Comparison of ENCODE assay signal across 1 cellular context in genomic region chr7:111931016-111931517, GRCh38.
TF ChIP-seq lines count a peak whose summit lies in the region.

No MANE protein-coding gene starts in this region.

TF ChIP-seq in HepG2, 621 proteins besides CTCF, POLR2A, EP300 and RAD21 (continued from another document and continues in another):
- TF ChIP-seq PRDM15 (CRISPR knock-in tag; IDR thresholded peaks at IDR 0.05) (peak; percentile 97), ZNF598 (CRISPR knock-in tag; IDR thresholded peaks at IDR 0.05; ENCODE audit: borderline replicate concordance) (0 out of 2 replicates have a peak, but pooled peaks have one; percentile 40), ZNF501 (CRISPR knock-in tag; IDR thresholded peaks at IDR 0.05) (no peak), ZNF724P (CRISPR knock-in tag; IDR thresholded peaks at IDR 0.05; ENCODE audit: borderline replicate concordance) (no peak), MXI1 (IDR thresholded peaks at IDR 0.05; ENCODE audit: borderline replicate concordance, low read depth, low read length) (peak; percentile 7; the same call in 1 of the 3 replicates), KLF15 (CRISPR knock-in tag; IDR thresholded peaks at IDR 0.05; ENCODE audit: borderline replicate concordance) (no peak), SRSF9 (IDR thresholded peaks at IDR 0.05; ENCODE audit: borderline replicate concordance, insufficient read depth, low read depth, low read length, poor library complexity, severe bottlenecking) (no peak), ZNF331 (CRISPR knock-in tag; IDR thresholded peaks at IDR 0.05) (no peak; the same call in 1 of the 2 replicates), ADNP (CRISPR knock-in tag; IDR thresholded peaks at IDR 0.05) (no peak), ZBTB10 (CRISPR knock-in tag; IDR thresholded peaks at IDR 0.05; ENCODE audit: borderline replicate concordance) (no peak), NCOR1 (IDR thresholded peaks at IDR 0.05; ENCODE audit: borderline replicate concordance, low read length) (peak; percentile 29; the same call in 1 of the 2 replicates), ZNF205 (CRISPR knock-in tag; IDR thresholded peaks at IDR 0.05) (no peak), NPAS2 (CRISPR knock-in tag; IDR thresholded peaks at IDR 0.05; ENCODE audit: borderline replicate concordance) (no peak), ZNF556 (CRISPR knock-in tag; IDR thresholded peaks at IDR 0.05; ENCODE audit: borderline replicate concordance) (no peak), TP53 (CRISPR knock-in tag; conservative IDR thresholded peaks at IDR 0.05) (no peak), GFI1 (CRISPR knock-in tag; IDR thresholded peaks at IDR 0.05; ENCODE audit: borderline replicate concordance) (peak; percentile 46; the same call in 1 of the 2 replicates), NAIF1 (CRISPR knock-in tag; IDR thresholded peaks at IDR 0.05; ENCODE audit: borderline replicate concordance) (0 out of 2 replicates have a peak, but pooled peaks have one; percentile 51), KMT2B (CRISPR knock-in tag; IDR thresholded peaks at IDR 0.05) (no peak), CREB3 (CRISPR knock-in tag; IDR thresholded peaks at IDR 0.05) (no peak), ZHX1 (CRISPR knock-in tag; IDR thresholded peaks at IDR 0.05; ENCODE audit: low read depth) (no peak), FOXK1 (CRISPR knock-in tag; IDR thresholded peaks at IDR 0.05; ENCODE audit: borderline replicate concordance, low read depth) (no peak), ZNF557 (CRISPR knock-in tag; IDR thresholded peaks at IDR 0.05) (no peak), SETDB1 (CRISPR knock-in tag; IDR thresholded peaks at IDR 0.05; ENCODE audit: borderline replicate concordance) (no peak), CBX2 (IDR thresholded peaks at IDR 0.05; ENCODE audit: low read depth, low read length) (no peak), CBX2 (CRISPR knock-in tag; IDR thresholded peaks at IDR 0.05; ENCODE audit: low read depth) (no peak), ZNF282 (IDR thresholded peaks at IDR 0.05; ENCODE audit: partially characterized antibody) (no peak), ATRX (CRISPR knock-in tag; IDR thresholded peaks at IDR 0.05; ENCODE audit: borderline replicate concordance) (no peak), ZNF563 (CRISPR knock-in tag; IDR thresholded peaks at IDR 0.05) (no peak), HOXD1 (CRISPR knock-in tag; IDR thresholded peaks at IDR 0.05) (no peak), RARA (CRISPR knock-in tag; IDR thresholded peaks at IDR 0.05) (peak; percentile 73), NCOA1 (CRISPR knock-in tag; IDR thresholded peaks at IDR 0.05) (no peak), NFE2L2 (IDR thresholded peaks at IDR 0.05; ENCODE audit: low read length) (peak; percentile 56; the same call in 1 of the 2 replicates), GTF3A (CRISPR knock-in tag; conservative IDR thresholded peaks at IDR 0.05) (no peak), PATZ1 (CRISPR knock-in tag; IDR thresholded peaks at IDR 0.05) (no peak), IKZF5 (CRISPR knock-in tag; IDR thresholded peaks at IDR 0.05) (peak; percentile 48; the same call in 1 of the 2 replicates), JUND (CRISPR knock-in tag; IDR thresholded peaks at IDR 0.05) (peak; percentile 70), ZNF792 (CRISPR knock-in tag; IDR thresholded peaks at IDR 0.05) (no peak), PREB (CRISPR knock-in tag; IDR thresholded peaks at IDR 0.05) (no peak), ZNF550 (CRISPR knock-in tag; IDR thresholded peaks at IDR 0.05; ENCODE audit: borderline replicate concordance) (no peak), ZNF569 (CRISPR knock-in tag; IDR thresholded peaks at IDR 0.05; ENCODE audit: borderline replicate concordance) (no peak), ZFP1 (CRISPR knock-in tag; IDR thresholded peaks at IDR 0.05) (peak; percentile 100), JARID2 (CRISPR knock-in tag; IDR thresholded peaks at IDR 0.05; ENCODE audit: insufficient replicate concordance) (no peak), CEBPG (CRISPR knock-in tag; IDR thresholded peaks at IDR 0.05) (no peak), SUZ12 (IDR thresholded peaks at IDR 0.05; ENCODE audit: low read depth, low read length) (no peak), ZSCAN5A (CRISPR knock-in tag; IDR thresholded peaks at IDR 0.05; ENCODE audit: borderline replicate concordance) (no peak), ONECUT2 (CRISPR knock-in tag; IDR thresholded peaks at IDR 0.05) (no peak), MAFF (IDR thresholded peaks at IDR 0.05; ENCODE audit: low read depth, low read length) (peak; percentile 37), ZKSCAN5 (CRISPR knock-in tag; IDR thresholded peaks at IDR 0.05) (no peak), YY1 (IDR thresholded peaks at IDR 0.05; ENCODE audit: insufficient read depth, insufficient replicate concordance, low read depth, low read length) (no peak), ZNF143 (CRISPR knock-in tag; IDR thresholded peaks at IDR 0.05) (no peak), ZNF3 (CRISPR knock-in tag; IDR thresholded peaks at IDR 0.05) (peak; percentile 34; the same call in 1 of the 2 replicates), BCL3 (CRISPR knock-in tag; IDR thresholded peaks at IDR 0.05) (no peak), STAG1 (CRISPR knock-in tag; IDR thresholded peaks at IDR 0.05) (no peak)
